Comparison of ENCODE assay signal across 8 cellular contexts in the genomic region with DNA sequence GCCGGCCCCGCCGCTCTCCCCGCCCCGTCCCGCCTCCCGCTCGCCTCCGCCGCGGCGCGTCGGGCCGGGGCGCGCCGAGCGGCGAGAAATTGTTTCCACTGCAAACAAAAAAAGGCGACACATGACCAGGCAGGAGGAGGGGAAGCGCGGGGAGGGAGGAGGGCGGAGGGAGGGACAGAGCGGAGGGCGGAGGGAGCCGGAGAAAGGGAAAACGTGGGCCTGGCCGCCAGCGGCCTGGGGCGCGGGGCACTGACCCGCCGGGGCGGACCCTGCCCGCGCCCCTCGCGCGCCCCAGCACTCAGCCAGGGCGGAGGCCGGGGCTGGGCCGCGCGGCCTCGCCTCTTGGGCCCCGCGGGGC. TPM values are rescaled to one million over a fixed set of nuclear protein-coding genes. Genes with fewer than 3 reads are reported as not detected.
A peak's percentile ranks its signal among the peaks of the same experiment; 100 is the strongest.
DNase-seq lines count a peak whose midpoint lies in the region; ATAC-seq and TF ChIP-seq lines count a peak whose summit lies in the region.

A gene with protein sequence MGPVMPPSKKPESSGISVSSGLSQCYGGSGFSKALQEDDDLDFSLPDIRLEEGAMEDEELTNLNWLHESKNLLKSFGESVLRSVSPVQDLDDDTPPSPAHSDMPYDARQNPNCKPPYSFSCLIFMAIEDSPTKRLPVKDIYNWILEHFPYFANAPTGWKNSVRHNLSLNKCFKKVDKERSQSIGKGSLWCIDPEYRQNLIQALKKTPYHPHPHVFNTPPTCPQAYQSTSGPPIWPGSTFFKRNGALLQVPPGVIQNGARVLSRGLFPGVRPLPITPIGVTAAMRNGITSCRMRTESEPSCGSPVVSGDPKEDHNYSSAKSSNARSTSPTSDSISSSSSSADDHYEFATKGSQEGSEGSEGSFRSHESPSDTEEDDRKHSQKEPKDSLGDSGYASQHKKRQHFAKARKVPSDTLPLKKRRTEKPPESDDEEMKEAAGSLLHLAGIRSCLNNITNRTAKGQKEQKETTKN (minus strand): TSS at position 123 of the 358 bp plus-strand sequence. CDS start 4,757 bp downstream, outside the sequence.

- DNase-seq in Caco-2: peak; percentile 90 to 94
- DNase-seq in activated T-cell treated with anti-CD3 and anti-CD28 coated beads for 24 hours (ENCODE audit: low read depth): peak; percentile 82
- peak; percentile 93 for DNase-seq in epithelial cell of esophagus (ENCODE audit: low read depth)
- DNase-seq in mucosa of descending colon: peak; percentile 93 to 95 (median 95)
- DNase-seq in stimulated activated CD8-positive, alpha-beta memory T cell treated with anti-CD3 and anti-CD28 coated beads, Interleukin-4, amount 100 ng/mL, for 1 hour (ENCODE audit: low read depth in 2 of 2, low spot score in 1 of 2): peak; percentile 57 to 79

- BruUV-seq in Caco-2 (replicated peaks; lab: Mats Ljungman, UMichigan): no TSS peak

- H3K4me1 Mint-ChIP-seq in Caco-2 (ENCODE audit: low read depth, unreplicated experiment): peaks cover 20% of the 10 kb centered on the region

- H3K4me3 ChIP-seq in Caco-2 (ENCODE audit: low read depth, low read length): peak within 1 kb of the TSS; percentile 88
- H3K4me3 ChIP-seq in HUES6 (ENCODE audit: low read depth, low read length): peak within 1 kb of the TSS; percentile 86
- H3K4me3 ChIP-seq in OCI-LY3 (ENCODE audit: low read length): peak within 1 kb of the TSS; percentile 94
- H3K4me3 ChIP-seq in epithelial cell of esophagus (ENCODE audit: low read length): peak within 1 kb of the TSS; percentile 86
- peak within 1 kb of the TSS; percentile 87 for H3K4me3 ChIP-seq in mucosa of descending colon

- H3K79me2 ChIP-seq in OCI-LY3 (ENCODE audit: low read length): peaks cover 17% of the 10 kb centered on the region

- TF ChIP-seq CTCF in Caco-2 (IDR thresholded peaks at IDR 0.05; ENCODE audit: insufficient read depth in 1 of 2, low read depth in 1 of 2, low read length in 1 of 2, severe bottlenecking in 1 of 2, unreplicated experiment in 1 of 2) (no peak), OCI-LY3 (IDR thresholded peaks at IDR 0.05; ENCODE audit: low read depth, low read length) (no peak), epithelial cell of esophagus (IDR thresholded peaks at IDR 0.05; ENCODE audit: insufficient read depth, low read depth, low read length, missing control alignments) (no peak), mucosa of descending colon (IDR thresholded peaks at IDR 0.05) (no peak)

- ATAC-seq in GM21423 (IDR thresholded peaks at IDR 0.05; ENCODE audit: unreplicated experiment): peak; percentile 48
- peak; percentile 81 for ATAC-seq in mucosa of descending colon

- H3K9me3 ChIP-seq in Caco-2 (no peaks in the 10 kb centered on the region), HUES6 (ENCODE audit: control insufficient read depth, insufficient read depth, low read depth, low read length) (peaks cover 3% of the 10 kb centered on the region; the same call in 1 of the 2 replicates), OCI-LY3 (ENCODE audit: insufficient read depth, low read length) (no peaks in the 10 kb centered on the region), mucosa of descending colon (no peaks in the 10 kb centered on the region)

- CTCF ChIA-PET in Caco-2 (lab: Charles Lee): no interaction called here

- H2AFZ ChIP-seq in OCI-LY3 (ENCODE audit: low read depth, low read length): peak within 1 kb of the TSS; percentile 87

- H4K20me1 ChIP-seq in OCI-LY3 (ENCODE audit: insufficient read depth, low read length): peaks cover 3% of the 10 kb centered on the region; the same call in 1 of the 2 replicates

- no peaks in the 10 kb centered on the region for H3K9me3 Mint-ChIP-seq in Caco-2 (ENCODE audit: unreplicated experiment)

- H3K27ac ChIP-seq in HUES6 (ENCODE audit: low read depth, low read length) (peak within 1 kb of the TSS; percentile 93), OCI-LY3 (ENCODE audit: low read length) (peak within 1 kb of the TSS; percentile 73)

- peak within 1 kb of the TSS; percentile 88 for H3K4me3 Mint-ChIP-seq in Caco-2 (ENCODE audit: unreplicated experiment)

- H3K36me3 Mint-ChIP-seq in Caco-2 (ENCODE audit: insufficient read depth, unreplicated experiment): peaks cover 19% of the 10 kb centered on the region

- H3K4me1 ChIP-seq in Caco-2 (peaks cover 3% of the 10 kb centered on the region), HUES6 (ENCODE audit: control insufficient read depth, insufficient read depth, low read length) (peaks cover 32% of the 10 kb centered on the region), OCI-LY3 (ENCODE audit: low read length) (peaks cover 12% of the 10 kb centered on the region), mucosa of descending colon (ENCODE audit: low read depth) (peaks cover 30% of the 10 kb centered on the region)

- peak within 1 kb of the TSS; percentile 91 for H3K4me2 ChIP-seq in OCI-LY3 (ENCODE audit: low read length)

- H3K36me3 ChIP-seq in Caco-2 (ENCODE audit: control insufficient read depth, insufficient read depth, low read length) (no peaks in the 10 kb centered on the region), HUES6 (ENCODE audit: control insufficient read depth, insufficient read depth, low read length) (peaks cover 30% of the 10 kb centered on the region), OCI-LY3 (replicated peaks; ENCODE audit: low read depth, low read length) (peaks cover 7% of the 10 kb centered on the region), mucosa of descending colon (ENCODE audit: low read depth) (no peaks in the 10 kb centered on the region)

- POLR2A ChIA-PET in Caco-2 (lab: Charles Lee): no interaction called here

- H3K27ac Mint-ChIP-seq in Caco-2 (ENCODE audit: unreplicated experiment): peak within 1 kb of the TSS; percentile 83

- H3K27me3 ChIP-seq in Caco-2 (replicated peaks; ENCODE audit: control insufficient read depth, insufficient read depth, low read length) (no peaks in the 10 kb centered on the region), HUES6 (ENCODE audit: control insufficient read depth, insufficient read depth, low read length) (no peaks in the 10 kb centered on the region), OCI-LY3 (ENCODE audit: low read depth, low read length) (no peaks in the 10 kb centered on the region)

- peak within 1 kb of the TSS; percentile 90 for H3K9ac ChIP-seq in HUES6 (ENCODE audit: low read length)
- peak within 1 kb of the TSS; percentile 85 for H3K9ac ChIP-seq in OCI-LY3 (ENCODE audit: low read length)

- intact Hi-C loops in Caco-2 (cut with micrococcal nuclease; ENCODE audit: unreplicated experiment): loop anchor here (5.0 to 10.0 kb wide), 4 partner anchors 165 to 498 kb away; no protein-coding TSS in a partner anchor
- intact Hi-C loops in mucosa of descending colon (cut with DNase I, micrococcal nuclease): loop anchor here (2.0 to 10.0 kb wide), 3 partner anchors 52 to 242 kb away; no protein-coding TSS in a partner anchor

- no peaks in the 10 kb centered on the region for H3K27me3 Mint-ChIP-seq in Caco-2 (ENCODE audit: insufficient read depth, unreplicated experiment)

RNA-seq across cellular contexts. Expression of the gene that starts here (rescaled TPM):
- 20.6 and 24.8 TPM in 2 replicates for total RNA-seq in Caco-2 (2022)
- total RNA-seq in mucosa of descending colon: 100 to 1,000 TPM in 2 of 3 donors, 10 to 100 TPM in 1; 77.4 to 154 (median 113) TPM

Comparison
In these comparisons a context has a peak if more than half of its experiments do, and no peak if none do; other contexts are left out.
1. Peak in every context shown above with its lines: DNase-seq, ATAC-seq, H3K4me3 ChIP-seq and H3K27ac ChIP-seq.